Comparison of ENCODE assay signal across 24 cellular contexts in genomic region chr7:87391020-87391701, GRCh38. TPM values are rescaled to one million over a fixed set of nuclear protein-coding genes. Genes with fewer than 3 reads are reported as not detected.
DNase-seq lines count a peak whose midpoint lies in the region; ATAC-seq, FAIRE-seq and TF ChIP-seq lines count a peak whose summit lies in the region.
"Had no signal": no experiment of that assay in that cellular context is flagged by ENCODE, and none has a peak within 500 bp of the region (broad histone marks: within the 10 kb centered on the region; RNA-seq: fewer than 3 reads in every experiment).

No MANE protein-coding gene starts in this region.

- H3K36me3 ChIP-seq in K562 (ENCODE audit: control insufficient read depth, insufficient read depth, low read length) (no peaks in the 10 kb centered on the region), MM.1S (replicated peaks; ENCODE audit: insufficient read depth, low read length) (no peaks in the 10 kb centered on the region)
- H3K36me3 ChIP-seq: BE2C had no signal

- H3K4me2 ChIP-seq in K562 (ENCODE audit: insufficient read depth, low read length) (peak overlapping the region; percentile 66), MM.1S (ENCODE audit: low read depth, low read length) (no peak overlapping the region)
- H3K4me2 ChIP-seq: GM23338 had no signal

- no peaks in the 10 kb centered on the region for H3K79me2 ChIP-seq in K562 (ENCODE audit: control insufficient read depth, insufficient read depth, low read length)
- H3K79me2 ChIP-seq in MM.1S (ENCODE audit: low read length), result no peaks in the 10 kb centered on the region

- peak overlapping the region; percentile 49 to 73; a peak in 3 of 4 replicates for H3K9ac ChIP-seq in K562 (ENCODE audit: insufficient read depth in 1 of 2, low read depth in 2 of 2, low read length in 2 of 2)
- no peak overlapping the region for H3K9ac ChIP-seq in MM.1S (ENCODE audit: low read length)

- TF ChIP-seq CTCF in K562 (IDR thresholded peaks at IDR 0.05 in 2 of 3, conservative IDR thresholded peaks at IDR 0.05 in 1 of 3; ENCODE audit: insufficient read depth in 2 of 3, low read depth in 1 of 3, low read length in 3 of 3) (peak in 2 of 3 experiments; percentile 12 to 43; a peak in 3 of 6 replicates), MM.1S (IDR thresholded peaks at IDR 0.05; ENCODE audit: low read length) (no peak)

- peak; percentile 7 for DNase-seq in SK-N-DZ (ENCODE audit: low spot score)
- peak; percentile 22 to 70 (median 38) for DNase-seq in K562 (ENCODE audit: extremely low read depth in 1 of 4, low spot score in 3 of 4)
- DNase-seq in memory B cell (ENCODE audit: low spot score in 2 of 2), result no peak
- no peak for DNase-seq in urothelium cell line (ENCODE audit: low spot score)
- DNase-seq in MM.1S, result no peak
- DNase-seq: ACHN; BE2C; C1 segment of cervical spinal cord; CD4-positive, CD25-positive, alpha-beta regulatory T cell; CD8-positive, alpha-beta memory T cell; COR-L47; DMS 273 treated with DMSO at 0.1 percent for 48 hours; DMS53; DND-41; EL; HCEC 1CT; IMR-90 had no signal

- CTCF ChIA-PET in K562 (lab: Yijun Ruan, JAX; ENCODE audit: low intra/inter-chr PET ratio), result no interaction called here

- TF ChIP-seq RAD21 in K562 (CRISPR knock-in tag; conservative IDR thresholded peaks at IDR 0.05 in 1 of 2, IDR thresholded peaks at IDR 0.05 in 1 of 2), result no peak

- peak overlapping the region; percentile 24 for H3K27ac Mint-ChIP-seq in memory B cell
- H3K27ac Mint-ChIP-seq: CD4-positive, CD25-positive, alpha-beta regulatory T cell; CD8-positive, alpha-beta memory T cell; GM23338 had no signal

- H3K4me1 ChIP-seq in K562 (replicated peaks in 1 of 2; ENCODE audit: control insufficient read depth in 2 of 2, insufficient read depth in 2 of 2, low read length in 2 of 2) (peaks cover 3 to 10% of the 10 kb centered on the region in 2 experiments; a peak in 2 of 5 replicates), MM.1S (ENCODE audit: low read length) (no peaks in the 10 kb centered on the region)
- H3K4me1 ChIP-seq: BE2C had no signal

- in situ Hi-C loops in K562 (cut with MboI), result no loop called here

- POLR2A ChIA-PET in K562 (lab: Yijun Ruan, JAX), result interaction anchor here (0.8 to 2.3 kb wide), 4 partner anchors 9 to 32 kb away, joined by 3 to 8 read pairs (median 5); no protein-coding TSS in a partner anchor

- H3K27ac ChIP-seq in K562 (ENCODE audit: extremely low read depth, low read depth, low read length) (peak overlapping the region; percentile 59), MM.1S (ENCODE audit: low read length) (no peak overlapping the region)

- BruUV-seq in K562 (replicated peaks; lab: Mats Ljungman, UMichigan), result no TSS peak

- no peaks in the 10 kb centered on the region for H3K4me1 Mint-ChIP-seq in memory B cell
- H3K4me1 Mint-ChIP-seq: GM23338 had no signal

- 0 out of 2 replicates have a peak, but pooled peaks have one; percentile 27 for TF ChIP-seq EP300 in K562 (IDR thresholded peaks at IDR 0.05; ENCODE audit: low read length)

- H3K27me3 ChIP-seq in K562 (ENCODE audit: control insufficient read depth in 2 of 2, insufficient read depth in 2 of 2, low read length in 2 of 2), result no peaks in the 10 kb centered on the region
- no peaks in the 10 kb centered on the region for H3K27me3 ChIP-seq in MM.1S (replicated peaks; ENCODE audit: insufficient read depth, low read length)
- H3K27me3 ChIP-seq: BE2C had no signal

- no peaks in the 10 kb centered on the region for H3K9me3 ChIP-seq in K562 (replicated peaks; ENCODE audit: control insufficient read depth, insufficient read depth, low read depth, low read length)
- H3K9me3 ChIP-seq in MM.1S (replicated peaks; ENCODE audit: insufficient read depth, low read length), result no peaks in the 10 kb centered on the region
- H3K9me3 ChIP-seq: BE2C had no signal

- no peaks in the 10 kb centered on the region for H3K27me3 Mint-ChIP-seq in memory B cell
- H3K27me3 Mint-ChIP-seq: CD4-positive, CD25-positive, alpha-beta regulatory T cell; CD8-positive, alpha-beta memory T cell had no signal

- TF ChIP-seq POLR2A in K562 (conservative IDR thresholded peaks at IDR 0.05), result peak; percentile 64

- WGBS in K562 (ENCODE audit: insufficient coverage, low coverage, missing lambda C conversion rate), result 6% methylated on average over 8 of the region's 8 CpGs

- no peak overlapping the region for H3K4me3 Mint-ChIP-seq in memory B cell
- H3K4me3 Mint-ChIP-seq: CD4-positive, CD25-positive, alpha-beta regulatory T cell; CD8-positive, alpha-beta memory T cell; GM23338 had no signal

- H2AFZ ChIP-seq in K562 (ENCODE audit: low read depth, low read length), result peak overlapping the region; percentile 92
- no peak overlapping the region for H2AFZ ChIP-seq in MM.1S (ENCODE audit: low read length)
- H2AFZ ChIP-seq: GM23338 had no signal

- H3K9me1 ChIP-seq in K562 (ENCODE audit: control insufficient read depth, insufficient read depth, low read length), result no peaks in the 10 kb centered on the region

- ATAC-seq in K562, result peak; percentile 95
- no peak for ATAC-seq in memory B cell (ENCODE audit: low read depth)
- no peak for ATAC-seq in GM21786 (IDR thresholded peaks at IDR 0.05; ENCODE audit: unreplicated experiment)
- no peak for ATAC-seq in esophagus mucosa
- ATAC-seq: GM12878, GM23338 had no signal

- H3K9me3 Mint-ChIP-seq in memory B cell, result peaks cover 2% of the 10 kb centered on the region
- H3K9me3 Mint-ChIP-seq: CD8-positive, alpha-beta memory T cell had no signal

- no peak overlapping the region for H3K4me3 ChIP-seq in K562
- H3K4me3 ChIP-seq in MM.1S (ENCODE audit: low read length), result no peak overlapping the region
- H3K4me3 ChIP-seq: GM12878, GM23338 had no signal

- FAIRE-seq in K562 (lab: Jason Lieb, UNC) (peak; percentile 73), urothelium cell line (lab: Jason Lieb, UNC) (peak; percentile 63)
- FAIRE-seq: A204.1, GM12878, H54, HTR-8/SVneo had no signal

- H4K20me1 ChIP-seq in K562 (replicated peaks; ENCODE audit: control insufficient read depth, insufficient read depth, low read length) (no peaks in the 10 kb centered on the region), MM.1S (ENCODE audit: insufficient read depth, low read length) (no peaks in the 10 kb centered on the region)

- H3K36me3 Mint-ChIP-seq in memory B cell, result peaks cover 34% of the 10 kb centered on the region

- intact Hi-C loops in K562 (cut with micrococcal nuclease), result loop anchor here (5.0 kb wide), 1 partner anchor 44 kb away; the partner anchor contains the start of gene CROT

- H3K9me2 ChIP-seq in MM.1S (replicated peaks; ENCODE audit: insufficient read depth, low read length), result no peaks in the 10 kb centered on the region

- H3F3A ChIP-seq in MM.1S (ENCODE audit: insufficient read depth, low read length), result no peaks in the 10 kb centered on the region

TF ChIP-seq in K562, 482 proteins besides CTCF, POLR2A, EP300 and RAD21 (continues in another document):
- TF ChIP-seq POLR3G (IDR thresholded peaks at IDR 0.05; ENCODE audit: extremely low read depth, insufficient read length, insufficient replicate concordance) (no peak), ZNF766 (CRISPR knock-in tag; conservative IDR thresholded peaks at IDR 0.05) (no peak), EWSR1 (IDR thresholded peaks at IDR 0.05; ENCODE audit: borderline replicate concordance, low read depth, partially characterized antibody) (no peak), ZNF780A (CRISPR knock-in tag; IDR thresholded peaks at IDR 0.05) (no peak), YY1 (IDR thresholded peaks at IDR 0.05; ENCODE audit: borderline replicate concordance in 1 of 3, control insufficient read depth in 1 of 3, extremely low read depth in 1 of 3, insufficient read depth in 3 of 3, insufficient read length in 1 of 3, insufficient replicate concordance in 2 of 3, low read depth in 1 of 3, low read length in 2 of 3) (peak; percentile 50 to 89 (median 50))
- TF ChIP-seq, protein P1, sequence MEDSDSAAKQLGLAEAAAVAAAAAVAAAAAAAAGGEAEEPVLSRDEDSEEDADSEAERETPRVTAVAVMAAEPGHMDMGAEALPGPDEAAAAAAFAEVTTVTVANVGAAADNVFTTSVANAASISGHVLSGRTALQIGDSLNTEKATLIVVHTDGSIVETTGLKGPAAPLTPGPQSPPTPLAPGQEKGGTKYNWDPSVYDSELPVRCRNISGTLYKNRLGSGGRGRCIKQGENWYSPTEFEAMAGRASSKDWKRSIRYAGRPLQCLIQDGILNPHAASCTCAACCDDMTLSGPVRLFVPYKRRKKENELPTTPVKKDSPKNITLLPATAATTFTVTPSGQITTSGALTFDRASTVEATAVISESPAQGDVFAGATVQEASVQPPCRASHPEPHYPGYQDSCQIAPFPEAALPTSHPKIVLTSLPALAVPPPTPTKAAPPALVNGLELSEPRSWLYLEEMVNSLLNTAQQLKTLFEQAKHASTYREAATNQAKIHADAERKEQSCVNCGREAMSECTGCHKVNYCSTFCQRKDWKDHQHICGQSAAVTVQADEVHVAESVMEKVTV (CRISPR knock-in tag; IDR thresholded peaks at IDR 0.05), result no peak

RNA-seq across cellular contexts. Expression of gene CROT, which starts 45.7 kb away (rescaled TPM):
- polyA plus RNA-seq in SK-N-DZ (2014; cell fraction: cytosol; rRNA removed), result 4.4 and 8.9 TPM in 2 replicates
- 14.7 and 19.6 TPM in 2 replicates for polyA plus RNA-seq in SK-N-DZ (2014; cell fraction: nucleus; rRNA removed)
- 2.8 and 14.6 TPM in 2 replicates for total RNA-seq in K562 (2011; cell fraction: chromatin; rRNA removed; ENCODE audit: low replicate concordance)
- total RNA-seq in K562 (2011; cell fraction: nucleolus; rRNA removed), result 1.2 and 1.3 TPM in 2 replicates
- total RNA-seq in K562 (2011; cell fraction: nucleoplasm; rRNA removed), result 4.0 and 6.9 TPM in 2 replicates
- total RNA-seq in K562 (2014; rRNA removed), result 2.6 and 2.7 TPM in 2 replicates
- total RNA-seq in K562 (2014; rRNA removed; fragmentation: Illumina TruSeq; extraction: Trizol), result 7.5 and 8.1 TPM in 2 replicates
- total RNA-seq in K562 (2015; rRNA removed; fragmentation: Illumina TruSeq; extraction: Trizol), result 6.1 and 6.8 TPM in 2 replicates
- total RNA-seq in K562 (2021), result 4.8 and 5.1 TPM in 2 replicates
- 0.07 and 2.5 TPM in 2 replicates for polyA plus RNA-seq in K562 (2011; rRNA removed)
- polyA plus RNA-seq in K562 (2011; cell fraction: cytosol; rRNA removed), result 0.33 TPM in 1 of 2 replicates, not detected in the other
- 0.15 and 1.7 TPM in 2 replicates for polyA plus RNA-seq in K562 (2011; cell fraction: nucleus; rRNA removed)
- polyA plus RNA-seq in K562 (2012), result 5.0 and 5.5 TPM in 2 replicates
- 4.2 and 6.5 TPM in 2 replicates for polyA plus RNA-seq in K562 (2014; fragmentation: Illumina TruSeq; extraction: Trizol)
- polyA plus RNA-seq in K562 (2014; fragmentation: Nextera tagmentation; extraction: Ambion mirVana), result 1 to 10 TPM; 4.0 to 4.5 TPM
- 3.7 and 6.8 TPM in 2 replicates for polyA plus RNA-seq in K562 (2014; rRNA removed)
- polyA minus RNA-seq in K562 (2011; rRNA and poly(A)+ RNA removed), result 0.30 and 2.8 TPM in 2 replicates
- polyA minus RNA-seq in K562 (2011; cell fraction: cytosol; rRNA and poly(A)+ RNA removed), result 0.67 TPM in 1 of 2 replicates, not detected in the other
- 0.56 and 3.8 TPM in 2 replicates for polyA minus RNA-seq in K562 (2011; cell fraction: nucleus; rRNA and poly(A)+ RNA removed)
- 18.1 TPM for total RNA-seq in esophagus mucosa

Comparison
In these comparisons a context has a peak if more than half of its experiments do, and no peak if none do; other contexts are left out.
1. DNase-seq: peak in SK-N-DZ (single experiment) and K562 (4 of 4); none in memory B cell (0 of 2), urothelium cell line (single experiment) and MM.1S (single experiment).